Comparison of ENCODE assay signal across 8 cellular contexts in the genomic region with DNA sequence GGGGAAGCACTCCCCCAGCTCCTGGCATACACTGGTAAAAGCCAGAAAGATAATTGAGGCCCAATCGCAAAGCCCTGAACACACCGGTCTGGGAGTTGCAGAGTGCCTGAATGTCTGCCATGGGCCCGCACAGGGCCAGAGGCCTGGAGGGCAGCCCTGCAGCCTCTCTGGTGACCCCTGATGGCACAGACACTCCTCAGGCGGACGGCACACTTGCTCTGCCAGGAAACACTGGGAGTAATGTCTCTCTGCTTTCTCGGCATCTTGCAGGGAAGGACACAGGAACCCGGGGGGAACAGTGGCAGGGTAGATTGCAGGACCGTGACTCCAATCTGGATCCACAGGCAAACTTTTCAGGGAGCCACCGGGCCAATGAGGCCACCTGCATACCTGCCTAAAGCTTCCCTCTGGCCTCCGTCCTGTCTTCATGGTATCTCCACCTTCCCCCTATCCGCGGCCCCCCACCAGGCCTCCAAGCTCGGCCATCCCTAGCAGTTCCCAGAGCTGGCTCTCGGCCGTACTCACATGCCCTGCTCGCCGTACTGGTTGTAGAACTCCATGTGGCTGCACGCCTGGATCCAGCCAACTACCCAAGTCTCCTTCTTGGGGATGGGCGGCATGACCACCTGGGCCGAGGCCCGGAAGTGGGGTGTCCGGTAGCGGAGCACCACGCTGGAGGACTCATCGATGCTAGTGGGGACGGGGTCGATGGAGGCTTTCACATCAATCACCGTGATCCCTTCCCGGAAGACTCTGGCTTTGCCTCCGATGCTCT. TPM values are rescaled to one million over a fixed set of nuclear protein-coding genes. Genes with fewer than 3 reads are reported as not detected.
DNase-seq lines count a peak whose midpoint lies in the region; ATAC-seq and TF ChIP-seq lines count a peak whose summit lies in the region.

No MANE protein-coding gene starts in this region.

- peak overlapping the region; percentile 99 for H3K27ac Mint-ChIP-seq in activated T-helper 1 cell treated with anti-CD3 and anti-CD28 coated beads, Interleukin-12 subunit alpha, Interleukin-12 subunit beta, Interleukin-2, Interleukin-4 antibody, amounts not matched to agents 30 ng/mL and 10 ng/mL and 1 ng/mL, durations not matched to agents 14 hours and 24 hours and 36 hours

- H3K4me3 ChIP-seq in liver (ENCODE audit: low read depth in 1 of 3, low read length in 3 of 3) (peak overlapping the region; percentile 42 to 77 (median 49)), upper lobe of left lung (peak overlapping the region; percentile 22 to 86 (median 81))

- no peaks in the 10 kb centered on the region for H3K9me3 ChIP-seq in liver (ENCODE audit: control insufficient read depth in 4 of 4, low read length in 3 of 4)
- H3K9me3 ChIP-seq in upper lobe of left lung: no peaks in the 10 kb centered on the region

- TF ChIP-seq EP300 in upper lobe of left lung (IDR thresholded peaks at IDR 0.05): no peak

- H3K4me1 Mint-ChIP-seq in activated T-helper 1 cell treated with anti-CD3 and anti-CD28 coated beads, Interleukin-12 subunit alpha, Interleukin-12 subunit beta, Interleukin-2, Interleukin-4 antibody, amounts not matched to agents 30 ng/mL and 10 ng/mL and 1 ng/mL, durations not matched to agents 14 hours and 24 hours and 36 hours (ENCODE audit: low read depth): peaks cover 45% of the 10 kb centered on the region

- TF ChIP-seq CTCF in liver (IDR thresholded peaks at IDR 0.05; ENCODE audit: low read depth, low read length, missing input control) (no peak), upper lobe of left lung (IDR thresholded peaks at IDR 0.05) (peak in 1 of 6 experiments; percentile 32)

- H3K36me3 Mint-ChIP-seq in activated T-helper 1 cell treated with anti-CD3 and anti-CD28 coated beads, Interleukin-12 subunit alpha, Interleukin-12 subunit beta, Interleukin-2, Interleukin-4 antibody, amounts not matched to agents 30 ng/mL and 10 ng/mL and 1 ng/mL, durations not matched to agents 14 hours and 24 hours and 36 hours (ENCODE audit: low read depth): peaks cover 42% of the 10 kb centered on the region

- H3K4me3 Mint-ChIP-seq in activated T-helper 1 cell treated with anti-CD3 and anti-CD28 coated beads, Interleukin-12 subunit alpha, Interleukin-12 subunit beta, Interleukin-2, Interleukin-4 antibody, amounts not matched to agents 30 ng/mL and 10 ng/mL and 1 ng/mL, durations not matched to agents 14 hours and 24 hours and 36 hours: peak overlapping the region; percentile 100

- peak overlapping the region; percentile 64 to 68 for H3K27ac ChIP-seq in liver (ENCODE audit: low read depth in 1 of 2, low read length in 2 of 2)
- H3K27ac ChIP-seq in upper lobe of left lung: peak overlapping the region; percentile 87 to 93 (median 92)

- H3K27me3 ChIP-seq in liver (ENCODE audit: control insufficient read depth in 4 of 4, insufficient read depth in 4 of 4, low read length in 3 of 4) (no peaks in the 10 kb centered on the region), upper lobe of left lung (no peaks in the 10 kb centered on the region)

- H3K36me3 ChIP-seq in liver (ENCODE audit: control insufficient read depth in 4 of 4, insufficient read depth in 3 of 4, low read depth in 1 of 4, low read length in 3 of 4) (no peaks in the 10 kb centered on the region), upper lobe of left lung (no peaks in the 10 kb centered on the region)

- peak in 1 of 2 donors; percentile 6 for TF ChIP-seq RAD21 in liver (IDR thresholded peaks at IDR 0.05)

- H3K9ac ChIP-seq in liver (ENCODE audit: low read depth in 1 of 2, low read length in 2 of 2): peak overlapping the region; percentile 22 to 87

- H3K9me3 Mint-ChIP-seq in activated T-helper 1 cell treated with anti-CD3 and anti-CD28 coated beads, Interleukin-12 subunit alpha, Interleukin-12 subunit beta, Interleukin-2, Interleukin-4 antibody, amounts not matched to agents 30 ng/mL and 10 ng/mL and 1 ng/mL, durations not matched to agents 14 hours and 24 hours and 36 hours: no peaks in the 10 kb centered on the region

- intact Hi-C loops in activated T-helper 1 cell treated with anti-CD3 and anti-CD28 coated beads, Interleukin-12 subunit alpha, Interleukin-12 subunit beta, Interleukin-2, Interleukin-4 antibody, amounts not matched to agents 30 ng/mL and 10 ng/mL and 1 ng/mL, durations not matched to agents 14 hours and 24 hours and 36 hours (cut with micrococcal nuclease): loop anchor here (1.0 to 5.0 kb wide), 3 partner anchors 37 to 452 kb away; no protein-coding TSS in a partner anchor

- no peak for TF ChIP-seq POLR2A in upper lobe of left lung (IDR thresholded peaks at IDR 0.05)

- 67% methylated on average over 30 of the region's 30 CpGs for WGBS in liver
- 44 to 68% methylated on average over 22 to 23 of the region's 30 CpGs for WGBS in upper lobe of left lung, 2 donors

- H3K27me3 Mint-ChIP-seq in activated T-helper 1 cell treated with anti-CD3 and anti-CD28 coated beads, Interleukin-12 subunit alpha, Interleukin-12 subunit beta, Interleukin-2, Interleukin-4 antibody, amounts not matched to agents 30 ng/mL and 10 ng/mL and 1 ng/mL, durations not matched to agents 14 hours and 24 hours and 36 hours (ENCODE audit: insufficient read depth): no peaks in the 10 kb centered on the region

- ATAC-seq in upper lobe of left lung (ENCODE audit: low FRiP score in 2 of 2): peak in 1 of 2 donors; percentile 30

- H3K4me1 ChIP-seq in liver (ENCODE audit: control insufficient read depth in 4 of 4, insufficient read depth in 4 of 4, low read length in 3 of 4): peaks cover 3 to 9% (median 5%) of the 10 kb centered on the region in 4 donors
- peaks cover 33 to 72% (median 43%) of the 10 kb centered on the region in 4 donors for H3K4me1 ChIP-seq in upper lobe of left lung

- peak; percentile 33 for DNase-seq in activated naive CD4-positive, alpha-beta T cell treated with Interleukin-2 at 50 U/mL for 16 hours
- no peak for DNase-seq in activated naive CD4-positive, alpha-beta T cell treated with anti-CD3 and anti-CD28 coated beads, Interleukin-2, amount 50 U/mL, for 16 hours
- DNase-seq in activated T-helper 1 cell treated with anti-CD3 and anti-CD28 coated beads, Interleukin-12 subunit alpha, Interleukin-12 subunit beta, Interleukin-2, Interleukin-4 antibody, amounts not matched to agents 30 ng/mL and 10 ng/mL and 1 ng/mL, durations not matched to agents 14 hours and 24 hours and 36 hours (ENCODE audit: low spot score): no peak
- DNase-seq in upper lobe of left lung (peak; percentile 52 to 59), NCI-H510A treated with DMSO at 0.1 percent for 48 hours (lab: John Stamatoyannopoulos, UW) (no peak), T-helper 9 cell (no peak), COLO668 (lab: John Stamatoyannopoulos, UW; ENCODE audit: unreplicated experiment) (no peak)

TF ChIP-seq in liver, 16 proteins besides CTCF, POLR2A, EP300 and RAD21:
- TF ChIP-seq ZBTB33 (IDR thresholded peaks at IDR 0.05): no peak
- TF ChIP-seq SP1 (IDR thresholded peaks at IDR 0.05): no peak

RNA-seq across cellular contexts. Expression of gene FAM78A, which starts 0.8 kb away (rescaled TPM):
- total RNA-seq in activated T-helper 1 cell treated with anti-CD3 and anti-CD28 coated beads, Interleukin-12 subunit alpha, Interleukin-12 subunit beta, Interleukin-2, Interleukin-4 antibody, amounts not matched to agents 30 ng/mL and 10 ng/mL and 1 ng/mL, durations not matched to agents 14 hours and 24 hours and 36 hours: 52.8 and 54.3 TPM in 2 replicates
- total RNA-seq in liver: 1 to 10 TPM; 2.1 to 6.6 TPM
- 1 to 10 TPM in 1 of 2 donors, under 1 TPM in 1; 0.25 to 1.2 TPM for polyA plus RNA-seq in liver
- 10 to 100 TPM in 2 of 6 donors, 1 to 10 TPM in 4; 4.5 to 19.1 (median 9.3) TPM for total RNA-seq in upper lobe of left lung

RNA-seq across cellular contexts. Expression of gene PLPP7, which starts 14.0 kb away (rescaled TPM):
- total RNA-seq in activated T-helper 1 cell treated with anti-CD3 and anti-CD28 coated beads, Interleukin-12 subunit alpha, Interleukin-12 subunit beta, Interleukin-2, Interleukin-4 antibody, amounts not matched to agents 30 ng/mL and 10 ng/mL and 1 ng/mL, durations not matched to agents 14 hours and 24 hours and 36 hours: 0.10 TPM in 1 of 2 replicates, not detected in the other
- under 1 TPM; 0.51 to 0.59 TPM for total RNA-seq in liver
- under 1 TPM in 1 of 2 donors, not detected in 1; 0.18 TPM for polyA plus RNA-seq in liver
- total RNA-seq in upper lobe of left lung: 1 to 10 TPM in 4 of 6 donors, under 1 TPM in 2; 0.76 to 3.2 (median 1.6) TPM

Comparison
In these comparisons a context has a peak if more than half of its experiments do, and no peak if none do; other contexts are left out.
1. DNase-seq: peak in activated naive CD4-positive, alpha-beta T cell treated with Interleukin-2 at 50 U/mL for 16 hours (single experiment) and upper lobe of left lung (2 of 2); none in activated naive CD4-positive, alpha-beta T cell treated with anti-CD3 and anti-CD28 coated beads, Interleukin-2, amount 50 U/mL, for 16 hours (single experiment), activated T-helper 1 cell treated with anti-CD3 and anti-CD28 coated beads, Interleukin-12 subunit alpha, Interleukin-12 subunit beta, Interleukin-2, Interleukin-4 antibody, amounts not matched to agents 30 ng/mL and 10 ng/mL and 1 ng/mL, durations not matched to agents 14 hours and 24 hours and 36 hours (single experiment), NCI-H510A treated with DMSO at 0.1 percent for 48 hours (single experiment), T-helper 9 cell (single experiment) and COLO668 (single experiment).